ENCODE assay signal across 12 cellular contexts in genomic region chr2:111624401-111625156, GRCh38.
DNase-seq lines count a peak whose midpoint lies in the region; ATAC-seq and TF ChIP-seq lines count a peak whose summit lies in the region.
"Had no signal": no experiment of that assay in that cellular context is flagged by ENCODE, and none has a peak within 500 bp of the region (broad histone marks: within the 10 kb centered on the region; RNA-seq: fewer than 3 reads in every experiment).

No MANE protein-coding gene starts in this region.

- no peak overlapping the region for H3K4me3 Mint-ChIP-seq in activated T-helper 17 cell treated with anti-CD3 and anti-CD28 coated beads, Interleukin-2, amount 50 U/mL, for 72 hours
- H3K4me3 Mint-ChIP-seq in T-cell, result no peak overlapping the region

- H3K4me1 ChIP-seq in upper lobe of left lung, result peaks cover 0 to 16% (median 8%) of the 10 kb centered on the region in 4 donors

- no peaks in the 10 kb centered on the region for H3K36me3 ChIP-seq in upper lobe of left lung

- H3K27me3 ChIP-seq in upper lobe of left lung, result no peaks in the 10 kb centered on the region

- intact Hi-C loops in Right ventricle myocardium superior (cut with DNase I), result no loop called here
- intact Hi-C loops in cardiac septum (cut with DNase I), result no loop called here

- CTCF ChIA-PET in T-cell (lab: Charles Lee), result interaction anchor here (0.5 to 0.6 kb wide), 2 partner anchors 54 to 431 kb away, joined by 3 to 4 read pairs; no protein-coding TSS in a partner anchor

- 35 to 41% methylated on average over 3 of the region's 3 CpGs for WGBS in upper lobe of left lung, 2 donors

- no peak for TF ChIP-seq EP300 in upper lobe of left lung (IDR thresholded peaks at IDR 0.05)

- ATAC-seq in Right ventricle myocardium superior (ENCODE audit: poor library complexity) (peak; percentile 51), upper lobe of left lung (ENCODE audit: low FRiP score in 2 of 2) (peak; percentile 22 to 76), T-cell (replicated peaks in 1 of 4) (no peak)
- ATAC-seq in activated T-helper 17 cell treated with anti-CD3 and anti-CD28 coated beads, Interleukin-2, amount 50 U/mL, for 72 hours (replicated peaks), result no peak

- no peak overlapping the region for H3K27ac Mint-ChIP-seq in activated T-helper 17 cell treated with anti-CD3 and anti-CD28 coated beads, Interleukin-2, amount 50 U/mL, for 72 hours
- H3K27ac Mint-ChIP-seq in T-cell, result no peak overlapping the region

- peaks cover 5% of the 10 kb centered on the region for H3K4me1 Mint-ChIP-seq in activated T-helper 17 cell treated with anti-CD3 and anti-CD28 coated beads, Interleukin-2, amount 50 U/mL, for 72 hours
- peaks cover 0 to 7% (median 0%) of the 10 kb centered on the region in 3 donors for H3K4me1 Mint-ChIP-seq in T-cell

- peak overlapping the region; percentile 34 to 63 (median 54) for H3K27ac ChIP-seq in upper lobe of left lung
- H3K27ac ChIP-seq: C4-2B had no signal

- H3K36me3 Mint-ChIP-seq in activated T-helper 17 cell treated with anti-CD3 and anti-CD28 coated beads, Interleukin-2, amount 50 U/mL, for 72 hours (ENCODE audit: low read depth), result no peaks in the 10 kb centered on the region
- H3K36me3 Mint-ChIP-seq in T-cell, result peaks cover 8% of the 10 kb centered on the region

- H3K4me3 ChIP-seq in foreskin fibroblast (ENCODE audit: low read depth in 1 of 2, low read length in 2 of 2), result no peak overlapping the region
- no peak overlapping the region for H3K4me3 ChIP-seq in upper lobe of left lung
- H3K4me3 ChIP-seq: skin epidermis had no signal

- TF ChIP-seq CTCF in foreskin fibroblast (IDR thresholded peaks at IDR 0.05; ENCODE audit: low read depth, low read length) (no peak), upper lobe of left lung (IDR thresholded peaks at IDR 0.05) (no peak)

- H3K27me3 Mint-ChIP-seq in activated T-helper 17 cell treated with anti-CD3 and anti-CD28 coated beads, Interleukin-2, amount 50 U/mL, for 72 hours, result peaks cover 5% of the 10 kb centered on the region
- peaks cover 0 to 7% of the 10 kb centered on the region in 2 donors for H3K27me3 Mint-ChIP-seq in T-cell

- POLR2A ChIA-PET in T-cell (lab: Charles Lee), result interaction anchor here in 1 of 2 donors (0.5 to 0.9 kb wide), 2 partner anchors 10 to 45 kb away, joined by 3 read pairs; no protein-coding TSS in a partner anchor

- TF ChIP-seq POLR2A in upper lobe of left lung (IDR thresholded peaks at IDR 0.05), result no peak

- H3K9me3 ChIP-seq in upper lobe of left lung, result peaks cover 0 to 13% (median 5%) of the 10 kb centered on the region in 4 donors

- H3K9me3 Mint-ChIP-seq in activated T-helper 17 cell treated with anti-CD3 and anti-CD28 coated beads, Interleukin-2, amount 50 U/mL, for 72 hours, result peaks cover 10% of the 10 kb centered on the region
- peaks cover 17 to 29% (median 19%) of the 10 kb centered on the region in 3 donors for H3K9me3 Mint-ChIP-seq in T-cell

- no peak for DNase-seq in Right ventricle myocardium superior
- no peak for DNase-seq in cardiac septum (ENCODE audit: low spot score)
- DNase-seq in SIG-M5 treated with dmso at 0.1 percent for 504 hours (lab: John Stamatoyannopoulos, UW; ENCODE audit: unreplicated experiment), result peak; percentile 93
- peak; percentile 79 to 83 for DNase-seq in foreskin fibroblast
- no peak for DNase-seq in upper lobe of left lung
- no peak for DNase-seq in T-cell
- no peak for DNase-seq in NCI-H1417 (lab: John Stamatoyannopoulos, UW)
- DNase-seq: NCI-H187 treated with DMSO at 0.1 percent for 48 hours, substantia nigra had no signal

Comparison
In these comparisons a context has a peak if more than half of its experiments do, and no peak if none do; other contexts are left out.
1. ATAC-seq: peak in Right ventricle myocardium superior (single experiment) and upper lobe of left lung (2 of 2); none in activated T-helper 17 cell treated with anti-CD3 and anti-CD28 coated beads, Interleukin-2, amount 50 U/mL, for 72 hours (single experiment) and T-cell (0 of 4).
2. DNase-seq: peak in SIG-M5 treated with dmso at 0.1 percent for 504 hours (single experiment) and foreskin fibroblast (2 of 2); none in Right ventricle myocardium superior (single experiment), cardiac septum (single experiment), upper lobe of left lung (0 of 2), T-cell (0 of 34) and NCI-H1417 (0 of 3).